10 cellular contexts compared by ENCODE assay signal in genomic region chr2:166139479-166139878, GRCh38. TPM values are rescaled to one million over a fixed set of nuclear protein-coding genes. Genes with fewer than 3 reads are reported as not detected.
"Had no signal": no experiment of that assay in that cellular context is flagged by ENCODE, and none has a peak within 500 bp of the region (broad histone marks: within the 10 kb centered on the region; RNA-seq: fewer than 3 reads in every experiment).

No MANE protein-coding gene starts in this region.

RNA-seq across cellular contexts. Expression of gene SCN1A, which starts 11.7 kb away (rescaled TPM):
- total RNA-seq: subcutaneous adipose tissue, suprapubic skin, thoracic aorta, thyroid gland, tibial nerve, transverse colon, ureter, vagina had no signal
- polyA plus RNA-seq: stomach, urinary bladder had no signal
